In genomic region chr1:68010094-68010493, GRCh38 we compare ENCODE assay signal across 8 cellular contexts.
DNase-seq lines count a peak whose midpoint lies in the region; ATAC-seq and TF ChIP-seq lines count a peak whose summit lies in the region.
"Had no signal": no experiment of that assay in that cellular context is flagged by ENCODE, and none has a peak within 500 bp of the region (broad histone marks: within the 10 kb centered on the region; RNA-seq: fewer than 3 reads in every experiment).

No MANE protein-coding gene starts in this region.

- H3K4me3 ChIP-seq in parathyroid adenoma (ENCODE audit: low read depth, low read length), result no peak overlapping the region

- peak; percentile 14 for TF ChIP-seq CTCF in parathyroid adenoma (IDR thresholded peaks at IDR 0.05)

- H3K27me3 ChIP-seq in parathyroid adenoma (ENCODE audit: control insufficient read depth, insufficient read depth, low read length), result no peaks in the 10 kb centered on the region

- no peak overlapping the region for H2AFZ ChIP-seq in parathyroid adenoma

- no peak overlapping the region for H3K9ac ChIP-seq in parathyroid adenoma

- ATAC-seq in HG03442 (IDR thresholded peaks at IDR 0.05; ENCODE audit: unreplicated experiment), result no peak
- ATAC-seq in GM21360 (IDR thresholded peaks at IDR 0.05; ENCODE audit: unreplicated experiment), result no peak

- no peaks in the 10 kb centered on the region for H3K9me3 ChIP-seq in parathyroid adenoma (ENCODE audit: control insufficient read depth, low read length)

- no peaks in the 10 kb centered on the region for H3K36me3 ChIP-seq in parathyroid adenoma (ENCODE audit: control insufficient read depth, insufficient read depth, low read length)

- H3K27ac ChIP-seq in epithelial cell of prostate, result peak overlapping the region; percentile 2
- no peak overlapping the region for H3K27ac ChIP-seq in parathyroid adenoma

- DNase-seq in HPDE6-E6E7 (ENCODE audit: extremely low spot score) (peak; percentile 39), NCI-H748 (lab: John Stamatoyannopoulos, UW; ENCODE audit: unreplicated experiment) (peak; percentile 56), epithelial cell of prostate (ENCODE audit: low read depth, low spot score) (no peak)
- DNase-seq in activated CD4-positive, CD25-positive, alpha-beta regulatory T cell (lab: John Stamatoyannopoulos, UW), result no peak
- DNase-seq: anterior cingulate cortex had no signal

- H3K79me2 ChIP-seq in parathyroid adenoma, result no peaks in the 10 kb centered on the region

- no peak overlapping the region for H3K4me2 ChIP-seq in parathyroid adenoma (ENCODE audit: low read length)

- H3K4me1 ChIP-seq in parathyroid adenoma, result peaks cover 10% of the 10 kb centered on the region

Comparison
In these comparisons a context has a peak if more than half of its experiments do, and no peak if none do; other contexts are left out.
1. DNase-seq: peak in HPDE6-E6E7 (single experiment) and NCI-H748 (single experiment); none in epithelial cell of prostate (single experiment) and activated CD4-positive, CD25-positive, alpha-beta regulatory T cell (0 of 4).